ENCODE assay signal across 21 cellular contexts in genomic region chr1:68361511-68361910, GRCh38.
"Had no signal": no experiment of that assay in that cellular context is flagged by ENCODE, and none has a peak within 500 bp of the region (broad histone marks: within the 10 kb centered on the region; RNA-seq: fewer than 3 reads in every experiment).

No MANE protein-coding gene starts in this region.

- ATAC-seq: activated naive CD4-positive, alpha-beta T cell treated with anti-CD3 and anti-CD28 coated beads, Interleukin-2, amount 50 U/mL, for 72 hours; activated T-cell treated with anti-CD3 and anti-CD28 coated beads, Interleukin-2, amount 50 U/mL, for 72 hours; left lobe of liver; natural killer cell; right cardiac atrium had no signal

- DNase-seq: activated CD4-positive, alpha-beta T cell treated with anti-CD3 and anti-CD28 coated beads, Interleukin-2, amount 10 ng/mL, durations not matched to agents 24 days and 14 days; activated CD8-positive, alpha-beta memory T cell treated with anti-CD3 and anti-CD28 coated beads, Interleukin-2, amount 50 U/mL, for 48 hours; activated gamma-delta T cell; activated T-cell treated with anti-CD3 and anti-CD28 coated beads, Interleukin-2, amount 50 U/mL, for 72 hours; amniotic stem cell; cerebellar nuclear complex; effector memory CD4-positive, alpha-beta T cell; islet precursor cell; natural killer cell; right cardiac atrium; stimulated activated CD4-positive, alpha-beta T cell treated with anti-CD3 and anti-CD28 coated beads, Interleukin-4, amount 100 ng/mL, for 4 hours; stimulated activated CD8-positive, alpha-beta memory T cell treated with anti-CD3 and anti-CD28 coated beads, Interleukin-4, amount 100 ng/mL, for 48 hours; stimulated activated naive CD4-positive, alpha-beta T cell treated with Interleukin-2 at 50 U/mL for 16 hours; substantia nigra; T-helper 1 cell had no signal

- H3K4me3 ChIP-seq: prostate gland, smooth muscle cell, tibial nerve, vagina had no signal
